ENCODE assay signal across 8 cellular contexts in genomic region chr13:36297600-36298338, GRCh38. TPM values are rescaled to one million over a fixed set of nuclear protein-coding genes. Genes with fewer than 3 reads are reported as not detected.
DNase-seq lines count a peak whose midpoint lies in the region; ATAC-seq and TF ChIP-seq lines count a peak whose summit lies in the region.

Gene CCDC169 (minus strand): TSS chr13:36297814. CDS start chr13:36297719, 95 bp downstream.

- no peaks in the 10 kb centered on the region for H3K36me3 ChIP-seq in fibroblast of lung (ENCODE audit: control insufficient read depth, insufficient read depth, low read length)

- H3K27me3 ChIP-seq in fibroblast of lung (ENCODE audit: control insufficient read depth, insufficient read depth, low read length): no peaks in the 10 kb centered on the region

- peak within 1 kb of the TSS; percentile 93 for H2AFZ ChIP-seq in fibroblast of lung (ENCODE audit: low read length)

- H3K79me2 ChIP-seq in fibroblast of lung (ENCODE audit: control insufficient read depth, insufficient read depth, low read length): no peaks in the 10 kb centered on the region

- ATAC-seq in HG03064 (IDR thresholded peaks at IDR 0.05; ENCODE audit: low read depth, unreplicated experiment): peak; percentile 49
- peak; percentile 94 to 95 for ATAC-seq in naive B cell (ENCODE audit: low read depth in 2 of 2)
- peak; percentile 80 for ATAC-seq in stimulated activated effector memory CD8-positive, alpha-beta T cell treated with anti-CD3 and anti-CD28 coated beads, Interleukin-12 subunit alpha, Interleukin-12 subunit beta, amount 100 ng/mL, for 72 hours
- no peak for ATAC-seq in GM21576 (IDR thresholded peaks at IDR 0.05; ENCODE audit: unreplicated experiment)

- DNase-seq in GM12864 (ENCODE audit: low read depth): no peak
- DNase-seq in RPMI7951 (ENCODE audit: low read depth): peak; percentile 70
- peak; percentile 61 for DNase-seq in activated T-helper 1 cell treated with anti-CD3 and anti-CD28 coated beads, Interleukin-12 subunit alpha, Interleukin-12 subunit beta, Interleukin-2, Interleukin-4 antibody, amounts not matched to agents 30 ng/mL and 10 ng/mL and 1 ng/mL, durations not matched to agents 14 hours and 24 hours and 36 hours (ENCODE audit: low spot score)
- peak; percentile 62 to 67 for DNase-seq in fibroblast of lung (ENCODE audit: low read depth in 2 of 2)
- peak; percentile 76 for DNase-seq in naive B cell
- peak in 1 of 2 donors; percentile 8 for DNase-seq in stimulated activated effector memory CD8-positive, alpha-beta T cell treated with anti-CD3 and anti-CD28 coated beads, Interleukin-12 subunit alpha, Interleukin-12 subunit beta, amount 100 ng/mL, for 72 hours (ENCODE audit: low spot score in 2 of 2)

- H3K36me3 Mint-ChIP-seq in activated T-helper 1 cell treated with anti-CD3 and anti-CD28 coated beads, Interleukin-12 subunit alpha, Interleukin-12 subunit beta, Interleukin-2, Interleukin-4 antibody, amounts not matched to agents 30 ng/mL and 10 ng/mL and 1 ng/mL, durations not matched to agents 14 hours and 24 hours and 36 hours (ENCODE audit: low read depth): peaks cover 7% of the 10 kb centered on the region
- no peaks in the 10 kb centered on the region for H3K36me3 Mint-ChIP-seq in naive B cell
- no peaks in the 10 kb centered on the region for H3K36me3 Mint-ChIP-seq in stimulated activated effector memory CD8-positive, alpha-beta T cell treated with anti-CD3 and anti-CD28 coated beads, Interleukin-12 subunit alpha, Interleukin-12 subunit beta, amount 100 ng/mL, for 72 hours

- TF ChIP-seq CTCF in GM12864 (IDR thresholded peaks at IDR 0.05; ENCODE audit: low read depth, low read length, missing control alignments) (no peak), fibroblast of lung (conservative IDR thresholded peaks at IDR 0.05 in 1 of 2, IDR thresholded peaks at IDR 0.05 in 1 of 2; ENCODE audit: low read depth in 1 of 2, low read length in 2 of 2) (no peak)

- H3K27ac Mint-ChIP-seq in activated T-helper 1 cell treated with anti-CD3 and anti-CD28 coated beads, Interleukin-12 subunit alpha, Interleukin-12 subunit beta, Interleukin-2, Interleukin-4 antibody, amounts not matched to agents 30 ng/mL and 10 ng/mL and 1 ng/mL, durations not matched to agents 14 hours and 24 hours and 36 hours: peak within 1 kb of the TSS; percentile 20
- peak within 1 kb of the TSS in 5 of 6 donors; percentile 39 to 89 (median 80) for H3K27ac Mint-ChIP-seq in naive B cell
- H3K27ac Mint-ChIP-seq in stimulated activated effector memory CD8-positive, alpha-beta T cell treated with anti-CD3 and anti-CD28 coated beads, Interleukin-12 subunit alpha, Interleukin-12 subunit beta, amount 100 ng/mL, for 72 hours: no peak within 1 kb of the TSS

- H4K20me1 ChIP-seq in fibroblast of lung (ENCODE audit: control insufficient read depth, extremely low read depth, insufficient read depth, low read length): no peaks in the 10 kb centered on the region

- H3K4me3 Mint-ChIP-seq in activated T-helper 1 cell treated with anti-CD3 and anti-CD28 coated beads, Interleukin-12 subunit alpha, Interleukin-12 subunit beta, Interleukin-2, Interleukin-4 antibody, amounts not matched to agents 30 ng/mL and 10 ng/mL and 1 ng/mL, durations not matched to agents 14 hours and 24 hours and 36 hours: peak within 1 kb of the TSS; percentile 87
- peak within 1 kb of the TSS; percentile 84 to 95 (median 91) for H3K4me3 Mint-ChIP-seq in naive B cell
- peak within 1 kb of the TSS; percentile 69 for H3K4me3 Mint-ChIP-seq in stimulated activated effector memory CD8-positive, alpha-beta T cell treated with anti-CD3 and anti-CD28 coated beads, Interleukin-12 subunit alpha, Interleukin-12 subunit beta, amount 100 ng/mL, for 72 hours

- intact Hi-C loops in activated T-helper 1 cell treated with anti-CD3 and anti-CD28 coated beads, Interleukin-12 subunit alpha, Interleukin-12 subunit beta, Interleukin-2, Interleukin-4 antibody, amounts not matched to agents 30 ng/mL and 10 ng/mL and 1 ng/mL, durations not matched to agents 14 hours and 24 hours and 36 hours (cut with micrococcal nuclease): loop anchor here (1.0 to 5.0 kb wide), 2 partner anchors 48 to 120 kb away; no protein-coding TSS in a partner anchor

- peaks cover 21% of the 10 kb centered on the region for H3K4me1 Mint-ChIP-seq in activated T-helper 1 cell treated with anti-CD3 and anti-CD28 coated beads, Interleukin-12 subunit alpha, Interleukin-12 subunit beta, Interleukin-2, Interleukin-4 antibody, amounts not matched to agents 30 ng/mL and 10 ng/mL and 1 ng/mL, durations not matched to agents 14 hours and 24 hours and 36 hours (ENCODE audit: low read depth)
- H3K4me1 Mint-ChIP-seq in naive B cell: peaks cover 0 to 16% (median 6%) of the 10 kb centered on the region in 3 donors
- H3K4me1 Mint-ChIP-seq in stimulated activated effector memory CD8-positive, alpha-beta T cell treated with anti-CD3 and anti-CD28 coated beads, Interleukin-12 subunit alpha, Interleukin-12 subunit beta, amount 100 ng/mL, for 72 hours: peaks cover 6% of the 10 kb centered on the region

- H3K27ac ChIP-seq in fibroblast of lung (ENCODE audit: insufficient read depth, low read length): peak within 1 kb of the TSS; percentile 81

- no peaks in the 10 kb centered on the region for H3K9me3 Mint-ChIP-seq in activated T-helper 1 cell treated with anti-CD3 and anti-CD28 coated beads, Interleukin-12 subunit alpha, Interleukin-12 subunit beta, Interleukin-2, Interleukin-4 antibody, amounts not matched to agents 30 ng/mL and 10 ng/mL and 1 ng/mL, durations not matched to agents 14 hours and 24 hours and 36 hours
- H3K9me3 Mint-ChIP-seq in naive B cell: no peaks in the 10 kb centered on the region
- no peaks in the 10 kb centered on the region for H3K9me3 Mint-ChIP-seq in stimulated activated effector memory CD8-positive, alpha-beta T cell treated with anti-CD3 and anti-CD28 coated beads, Interleukin-12 subunit alpha, Interleukin-12 subunit beta, amount 100 ng/mL, for 72 hours

- peaks cover 3% of the 10 kb centered on the region for H3K4me1 ChIP-seq in fibroblast of lung (ENCODE audit: control insufficient read depth, extremely low read depth, insufficient read depth, low read length)

- H3K4me3 ChIP-seq in GM12864 (ENCODE audit: low read depth, low read length): peak within 1 kb of the TSS; percentile 16; the same call in 1 of the 2 replicates
- H3K4me3 ChIP-seq in fibroblast of lung (replicated peaks in 1 of 4; ENCODE audit: control extremely low read depth in 1 of 4, insufficient read depth in 1 of 4, low read depth in 3 of 4, low read length in 4 of 4): peak within 1 kb of the TSS; percentile 63 to 83 (median 80)

- H3K27me3 Mint-ChIP-seq in activated T-helper 1 cell treated with anti-CD3 and anti-CD28 coated beads, Interleukin-12 subunit alpha, Interleukin-12 subunit beta, Interleukin-2, Interleukin-4 antibody, amounts not matched to agents 30 ng/mL and 10 ng/mL and 1 ng/mL, durations not matched to agents 14 hours and 24 hours and 36 hours (ENCODE audit: insufficient read depth): peaks cover 25% of the 10 kb centered on the region
- peaks cover 16 to 26% (median 17%) of the 10 kb centered on the region in 3 donors for H3K27me3 Mint-ChIP-seq in naive B cell

- H3K9ac ChIP-seq in fibroblast of lung (ENCODE audit: insufficient read depth, low read length): peak within 1 kb of the TSS; percentile 66

- peak within 1 kb of the TSS; percentile 74 for H3K4me2 ChIP-seq in fibroblast of lung (ENCODE audit: extremely low read depth, insufficient read depth, low read length)

- H3K9me3 ChIP-seq in fibroblast of lung (ENCODE audit: control insufficient read depth, insufficient read depth, low read depth, low read length): no peaks in the 10 kb centered on the region

RNA-seq across cellular contexts. Expression of gene CCDC169, which starts in this region (rescaled TPM):
- 0.36 and 0.88 TPM in 2 replicates for total RNA-seq in RPMI7951 (2014; rRNA removed; shearing (Covaris generic))
- 0.07 TPM in 1 of 2 replicates, not detected in the other for total RNA-seq in activated T-helper 1 cell treated with anti-CD3 and anti-CD28 coated beads, Interleukin-12 subunit alpha, Interleukin-12 subunit beta, Interleukin-2, Interleukin-4 antibody, amounts not matched to agents 30 ng/mL and 10 ng/mL and 1 ng/mL, durations not matched to agents 14 hours and 24 hours and 36 hours
- 3.3 and 7.1 TPM in 2 replicates for total RNA-seq in fibroblast of lung
- polyA plus RNA-seq in fibroblast of lung (2.9 and 3.5 TPM in 2 replicates), naive B cell (ENCODE audit: low read depth in 6 of 6) (under 1 TPM in 1 of 6 donors, not detected in 5; 0.46 TPM)
- 2.6 and 3.1 TPM in 2 replicates for polyA plus RNA-seq in fibroblast of lung (2012)
- 0.15 and 0.24 TPM in 2 replicates for polyA minus RNA-seq in fibroblast of lung (ENCODE audit: low replicate concordance)

Comparison
In these comparisons a context has a peak if more than half of its experiments do, and no peak if none do; other contexts are left out.
1. Peak in DNase-seq in RPMI7951; RNA of the gene not detected or under 1 TPM.
2. Peak in DNase-seq in activated T-helper 1 cell treated with anti-CD3 and anti-CD28 coated beads, Interleukin-12 subunit alpha, Interleukin-12 subunit beta, Interleukin-2, Interleukin-4 antibody, amounts not matched to agents 30 ng/mL and 10 ng/mL and 1 ng/mL, durations not matched to agents 14 hours and 24 hours and 36 hours; RNA of the gene not detected or under 1 TPM.
3. Peak in DNase-seq and ATAC-seq in naive B cell; RNA of the gene not detected or under 1 TPM.